In genomic region chr5:151592855-151593408, GRCh38 we compare ENCODE assay signal across 16 cellular contexts. TPM values are rescaled to one million over a fixed set of nuclear protein-coding genes. Genes with fewer than 3 reads are reported as not detected.
DNase-seq lines count a peak whose midpoint lies in the region; ATAC-seq, FAIRE-seq and TF ChIP-seq lines count a peak whose summit lies in the region.
"Had no signal": no experiment of that assay in that cellular context is flagged by ENCODE, and none has a peak within 500 bp of the region (broad histone marks: within the 10 kb centered on the region; RNA-seq: fewer than 3 reads in every experiment).

No MANE protein-coding gene starts in this region.

- H3K9ac ChIP-seq in HepG2 (ENCODE audit: insufficient read depth, low read depth, low read length): no peak overlapping the region

- TF ChIP-seq EP300 in HepG2 (IDR thresholded peaks at IDR 0.05; ENCODE audit: low read depth in 2 of 2, low read length in 2 of 2): no peak
- no peak for TF ChIP-seq EP300 in HepG2 (CRISPR knock-in tag; IDR thresholded peaks at IDR 0.05; ENCODE audit: borderline replicate concordance)

- intact Hi-C loops in HepG2 (cut with micrococcal nuclease; ENCODE audit: unreplicated experiment): no loop called here

- ATAC-seq in GM19324 (IDR thresholded peaks at IDR 0.05; ENCODE audit: low FRiP score, unreplicated experiment) (peak; percentile 53), HG03196 (IDR thresholded peaks at IDR 0.05; ENCODE audit: unreplicated experiment) (peak; percentile 63), HepG2 (peak; percentile 80), GM21381 (IDR thresholded peaks at IDR 0.05; ENCODE audit: unreplicated experiment) (no peak)

- peak; percentile 28 for DNase-seq in DMS53 treated with DMSO at 0.1 percent for 48 hours (lab: John Stamatoyannopoulos, UW; ENCODE audit: unreplicated experiment)
- DNase-seq in HepG2 (ENCODE audit: low spot score): peak; percentile 66
- no peak for DNase-seq in stimulated activated CD4-positive, alpha-beta T cell treated with anti-CD3 and anti-CD28 coated beads, Interleukin-1b, Interleukin-23, amount 100 ng/mL, for 48 hours
- no peak for DNase-seq in foreskin melanocyte
- no peak for DNase-seq in Peyer's patch
- DNase-seq: activated T-cell treated with anti-CD3 and anti-CD28 coated beads, Interleukin-2, amount 50 U/mL, for 1 hour; CD4-positive, alpha-beta memory T cell; cerebellar nuclear complex; NCI-H510A treated with DMSO at 0.1 percent for 48 hours; stimulated activated CD4-positive, alpha-beta T cell treated with anti-CD3 and anti-CD28 coated beads, Interleukin-2, amount 100 ng/mL, for 48 hours; T-helper 9 cell had no signal

- peaks cover 25% of the 10 kb centered on the region for H3K4me1 ChIP-seq in HepG2 (ENCODE audit: insufficient read depth, low read length)
- H3K4me1 ChIP-seq in Peyer's patch: no peaks in the 10 kb centered on the region
- H3K4me1 ChIP-seq: tibial artery had no signal

- no peaks in the 10 kb centered on the region for H3K79me2 ChIP-seq in HepG2 (ENCODE audit: insufficient read depth, low read length)

- BruUV-seq in HepG2 (replicated peaks; lab: Mats Ljungman, UMichigan): no TSS peak

- H3K27me3 ChIP-seq in HepG2 (ENCODE audit: control insufficient read depth in 1 of 2, insufficient read depth in 2 of 2, low read length in 2 of 2): peaks cover 3 to 20% of the 10 kb centered on the region in 2 experiments; a peak in 3 of 5 replicates
- H3K27me3 ChIP-seq in Peyer's patch: no peaks in the 10 kb centered on the region
- H3K27me3 ChIP-seq: tibial artery had no signal

- H3K4me2 ChIP-seq in HepG2 (ENCODE audit: low read depth, low read length): no peak overlapping the region

- no peak for TF ChIP-seq POLR2A in HepG2 (IDR thresholded peaks at IDR 0.05; ENCODE audit: insufficient read depth in 1 of 2, low read depth in 2 of 2, low read length in 2 of 2)
- no peak for TF ChIP-seq POLR2A in Peyer's patch (IDR thresholded peaks at IDR 0.05)

- in situ Hi-C loops in HepG2 (cut with HindIII; ENCODE audit: extremely low pct_ligation_motif_present, low pct_unique_long_range_greater_than_20kb): no loop called here

- H3K27ac ChIP-seq in HepG2 (ENCODE audit: extremely low read length, insufficient read depth, low read length) (no peak overlapping the region), Peyer's patch (no peak overlapping the region)
- H3K27ac ChIP-seq: tibial artery had no signal

- TF ChIP-seq RAD21 in HepG2 (CRISPR knock-in tag; IDR thresholded peaks at IDR 0.05): no peak

- H3K36me3 ChIP-seq in HepG2 (replicated peaks in 1 of 2; ENCODE audit: control insufficient read depth in 1 of 2, insufficient read depth in 2 of 2, low read length in 2 of 2) (no peaks in the 10 kb centered on the region), Peyer's patch (no peaks in the 10 kb centered on the region)
- H3K36me3 ChIP-seq: tibial artery had no signal

- POLR2A ChIA-PET in HepG2 (lab: Yijun Ruan, JAX): no interaction called here

- H2AFZ ChIP-seq in HepG2 (ENCODE audit: low read length): no peak overlapping the region

- WGBS in HepG2 (ENCODE audit: low lambda C conversion rate): no CpG with 5 or more reads among the region's 10 CpGs

- no peak for TF ChIP-seq CTCF in HepG2 (CRISPR knock-in tag; IDR thresholded peaks at IDR 0.05)
- TF ChIP-seq CTCF in Peyer's patch (IDR thresholded peaks at IDR 0.05): no peak

- H3K4me3 ChIP-seq in HepG2 (replicated peaks in 1 of 3; ENCODE audit: insufficient read depth in 1 of 3, low read depth in 2 of 3, low read length in 3 of 3): no peak overlapping the region
- no peak overlapping the region for H3K4me3 ChIP-seq in Peyer's patch
- H3K4me3 ChIP-seq: tibial artery had no signal

- no peaks in the 10 kb centered on the region for H4K20me1 ChIP-seq in HepG2 (ENCODE audit: insufficient read depth, low read length)

- CTCF ChIA-PET in HepG2 (lab: Yijun Ruan, JAX; ENCODE audit: low intra/inter-chr PET ratio, low total read pairs): no interaction called here

- peak; percentile 54 for FAIRE-seq in HepG2 (lab: Jason Lieb, UNC)

- H3K9me3 ChIP-seq in HepG2 (ENCODE audit: low read length): no peaks in the 10 kb centered on the region
- no peaks in the 10 kb centered on the region for H3K9me3 ChIP-seq in Peyer's patch
- H3K9me3 ChIP-seq: tibial artery had no signal

TF ChIP-seq in HepG2, 621 proteins besides CTCF, POLR2A, EP300 and RAD21 (continues in another document):
- TF ChIP-seq GATAD2A (CRISPR knock-in tag; IDR thresholded peaks at IDR 0.05): 0 out of 2 replicates have a peak, but pooled peaks have one; percentile 12
- TF ChIP-seq JUN (CRISPR knock-in tag; IDR thresholded peaks at IDR 0.05): no peak
- peak; percentile 71; the same call in 1 of the 2 replicates for TF ChIP-seq HIVEP1 (CRISPR knock-in tag; IDR thresholded peaks at IDR 0.05)
- TF ChIP-seq ZNF468 (CRISPR knock-in tag; IDR thresholded peaks at IDR 0.05): no peak
- TF ChIP-seq HOMEZ (CRISPR knock-in tag; IDR thresholded peaks at IDR 0.05; ENCODE audit: low read depth): no peak
- no peak for TF ChIP-seq ADNP (CRISPR knock-in tag; IDR thresholded peaks at IDR 0.05)
- TF ChIP-seq NFKBIZ (CRISPR knock-in tag; IDR thresholded peaks at IDR 0.05): no peak
- TF ChIP-seq TBL1XR1 (IDR thresholded peaks at IDR 0.05; ENCODE audit: borderline replicate concordance, low read length, partially characterized antibody): no peak
- no peak for TF ChIP-seq IRF2 (CRISPR knock-in tag; IDR thresholded peaks at IDR 0.05)
- TF ChIP-seq RBAK (CRISPR knock-in tag; IDR thresholded peaks at IDR 0.05): no peak
- no peak for TF ChIP-seq GRHL1 (CRISPR knock-in tag; conservative IDR thresholded peaks at IDR 0.05)
- TF ChIP-seq NCOA2 (CRISPR knock-in tag; IDR thresholded peaks at IDR 0.05): no peak
- TF ChIP-seq ZNF124 (CRISPR knock-in tag; IDR thresholded peaks at IDR 0.05): no peak
- TF ChIP-seq ZNF383 (CRISPR knock-in tag; IDR thresholded peaks at IDR 0.05; ENCODE audit: borderline replicate concordance): no peak
- TF ChIP-seq ZFP90 (CRISPR knock-in tag; IDR thresholded peaks at IDR 0.05; ENCODE audit: borderline replicate concordance): peak; percentile 28; the same call in 1 of the 2 replicates
- 0 out of 2 replicates have a peak, but pooled peaks have one; percentile 25 for TF ChIP-seq TBX2 (CRISPR knock-in tag; IDR thresholded peaks at IDR 0.05; ENCODE audit: borderline replicate concordance)
- peak; percentile 31; the same call in 1 of the 2 replicates for TF ChIP-seq REPIN1 (CRISPR knock-in tag; IDR thresholded peaks at IDR 0.05; ENCODE audit: borderline replicate concordance, low read depth)

RNA-seq across cellular contexts. Expression of gene FAT2, which starts 1.8 kb away (rescaled TPM):
- not detected in 2 replicates for total RNA-seq in HepG2 (2016; rRNA removed; fragmentation: Illumina TruSeq; extraction: Trizol)
- not detected in 2 replicates for total RNA-seq in HepG2 (2016; cell fraction: cytosol; rRNA removed; fragmentation: Illumina TruSeq; extraction: Trizol; ENCODE audit: low read depth)
- not detected in 2 replicates for total RNA-seq in HepG2 (2016; cell fraction: insoluble cytoplasmic fraction; rRNA removed; fragmentation: Illumina TruSeq; extraction: Trizol)
- total RNA-seq in HepG2 (2016; cell fraction: membrane; rRNA removed; fragmentation: Illumina TruSeq; extraction: Trizol): not detected in 2 replicates
- not detected in 2 replicates for total RNA-seq in HepG2 (2016; cell fraction: nucleus; rRNA removed; fragmentation: Illumina TruSeq; extraction: Trizol)
- under 0.01 TPM in 1 of 2 replicates, not detected in the other for polyA plus RNA-seq in HepG2 (2011; rRNA removed)
- polyA plus RNA-seq in HepG2 (2011; cell fraction: cytosol; rRNA removed): not detected in 2 replicates
- not detected in 2 replicates for polyA plus RNA-seq in HepG2 (2011; cell fraction: nucleus; rRNA removed)
- 0.03 and 0.07 TPM in 2 replicates for polyA plus RNA-seq in HepG2 (2012)
- not detected in 2 replicates for polyA plus RNA-seq in HepG2 (2016; cell fraction: cytosol; fragmentation: Illumina TruSeq; extraction: Trizol; ENCODE audit: low read depth)
- polyA plus RNA-seq in HepG2 (2016; cell fraction: insoluble cytoplasmic fraction; fragmentation: Illumina TruSeq; extraction: Trizol; ENCODE audit: low read depth): not detected in 2 replicates
- not detected in 2 replicates for polyA plus RNA-seq in HepG2 (2016; cell fraction: membrane; fragmentation: Illumina TruSeq; extraction: Trizol; ENCODE audit: low read depth)
- polyA plus RNA-seq in HepG2 (2016; cell fraction: nucleus; fragmentation: Illumina TruSeq; extraction: Trizol; ENCODE audit: insufficient read depth, low read depth): not detected in 2 replicates
- polyA minus RNA-seq in HepG2 (2011; rRNA and poly(A)+ RNA removed; ENCODE audit: low replicate concordance): 0.09 TPM in 1 of 2 replicates, not detected in the other
- not detected in 2 replicates for polyA minus RNA-seq in HepG2 (2011; cell fraction: cytosol; rRNA and poly(A)+ RNA removed)
- not detected in 2 replicates for polyA minus RNA-seq in HepG2 (2011; cell fraction: nucleus; rRNA and poly(A)+ RNA removed)
- total RNA-seq in Peyer's patch: under 1 TPM in 1 of 4 donors, not detected in 3; under 0.01 TPM
- total RNA-seq: CD4-positive, alpha-beta memory T cell; HT-29 had no signal
- polyA plus RNA-seq: CD4-positive, alpha-beta memory T cell had no signal

Comparison
In these comparisons a context has a peak if more than half of its experiments do, and no peak if none do; other contexts are left out.
1. DNase-seq: peak in DMS53 treated with DMSO at 0.1 percent for 48 hours (single experiment) and HepG2 (single experiment); none in stimulated activated CD4-positive, alpha-beta T cell treated with anti-CD3 and anti-CD28 coated beads, Interleukin-1b, Interleukin-23, amount 100 ng/mL, for 48 hours (single experiment), foreskin melanocyte (single experiment) and Peyer's patch (0 of 3).